Comparison of ENCODE assay signal across 18 cellular contexts in the genomic region with DNA sequence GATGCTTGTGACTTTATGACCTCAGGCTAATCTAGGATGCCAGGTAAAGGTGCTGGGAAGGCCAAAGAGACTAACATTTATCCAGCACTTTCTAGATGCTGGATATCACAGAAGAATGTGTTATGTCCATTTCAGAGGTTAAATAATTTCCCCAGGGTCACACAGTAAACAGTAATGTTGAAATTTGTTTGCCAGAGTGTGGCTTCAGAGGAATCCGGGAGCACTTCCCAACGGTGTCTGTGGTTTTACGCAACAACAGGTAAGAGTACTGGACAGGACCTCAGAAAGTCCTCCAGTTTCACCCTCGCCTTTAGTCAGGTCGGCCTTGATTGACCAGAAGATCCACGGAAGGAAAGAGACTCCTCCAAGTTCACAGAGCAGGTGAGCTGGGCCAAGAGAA. TPM values are rescaled to one million over a fixed set of nuclear protein-coding genes. Genes with fewer than 3 reads are reported as not detected.
DNase-seq lines count a peak whose midpoint lies in the region; ATAC-seq and TF ChIP-seq lines count a peak whose summit lies in the region.
"Had no signal": no experiment of that assay in that cellular context is flagged by ENCODE, and none has a peak within 500 bp of the region (broad histone marks: within the 10 kb centered on the region; RNA-seq: fewer than 3 reads in every experiment).

No MANE protein-coding gene starts in this region.

- no peak for TF ChIP-seq RAD21 in Ishikawa (IDR thresholded peaks at IDR 0.05; ENCODE audit: low read depth)

- peak overlapping the region; percentile 48 to 66 for H3K4me3 Mint-ChIP-seq in CD14-positive monocyte
- peak overlapping the region; percentile 16 for H3K4me3 Mint-ChIP-seq in memory B cell
- no peak overlapping the region for H3K4me3 Mint-ChIP-seq in activated CD4-positive, alpha-beta memory T cell treated with anti-CD3 and anti-CD28 coated beads for 36 hours
- no peak overlapping the region for H3K4me3 Mint-ChIP-seq in activated CD4-positive, alpha-beta T cell treated with anti-CD3 and anti-CD28 coated beads, Interleukin-2, amount 10 ng/mL, durations not matched to agents 24 days and 14 days

- POLR2A ChIA-PET in activated CD4-positive, alpha-beta memory T cell treated with anti-CD3 and anti-CD28 coated beads for 36 hours (lab: Charles Lee) = no interaction called here

- intact Hi-C loops in CD14-positive monocyte (cut with micrococcal nuclease) = loop anchor here in 1 of 2 donors (10.0 kb wide), 1 partner anchor 49 kb away; no protein-coding TSS in a partner anchor
- intact Hi-C loops in activated CD4-positive, alpha-beta memory T cell treated with anti-CD3 and anti-CD28 coated beads for 36 hours (cut with micrococcal nuclease) = no loop called here
- intact Hi-C loops in activated CD4-positive, alpha-beta T cell treated with anti-CD3 and anti-CD28 coated beads, Interleukin-2, amount 10 ng/mL, durations not matched to agents 24 days and 14 days (cut with micrococcal nuclease) = loop anchor here (10.0 kb wide), 1 partner anchor 171 kb away; no protein-coding TSS in a partner anchor

- H3K27me3 Mint-ChIP-seq in CD14-positive monocyte (ENCODE audit: low read depth in 3 of 3) = peaks cover 0 to 7% (median 4%) of the 10 kb centered on the region in 3 donors
- peaks cover 11% of the 10 kb centered on the region for H3K27me3 Mint-ChIP-seq in memory B cell
- H3K27me3 Mint-ChIP-seq in activated CD4-positive, alpha-beta memory T cell treated with anti-CD3 and anti-CD28 coated beads for 36 hours = peaks cover 26% of the 10 kb centered on the region
- H3K27me3 Mint-ChIP-seq in activated CD4-positive, alpha-beta T cell treated with anti-CD3 and anti-CD28 coated beads, Interleukin-2, amount 10 ng/mL, durations not matched to agents 24 days and 14 days = peaks cover 24% of the 10 kb centered on the region

- H3K36me3 Mint-ChIP-seq in CD14-positive monocyte = peaks cover 3 to 6% of the 10 kb centered on the region in 2 donors
- H3K36me3 Mint-ChIP-seq in memory B cell = no peaks in the 10 kb centered on the region
- H3K36me3 Mint-ChIP-seq in activated CD4-positive, alpha-beta memory T cell treated with anti-CD3 and anti-CD28 coated beads for 36 hours = no peaks in the 10 kb centered on the region
- no peaks in the 10 kb centered on the region for H3K36me3 Mint-ChIP-seq in activated CD4-positive, alpha-beta T cell treated with anti-CD3 and anti-CD28 coated beads, Interleukin-2, amount 10 ng/mL, durations not matched to agents 24 days and 14 days (ENCODE audit: low read depth)

- H3K9me3 Mint-ChIP-seq in CD14-positive monocyte (no peaks in the 10 kb centered on the region), memory B cell (no peaks in the 10 kb centered on the region)
- H3K9me3 Mint-ChIP-seq in activated CD4-positive, alpha-beta memory T cell treated with anti-CD3 and anti-CD28 coated beads for 36 hours = no peaks in the 10 kb centered on the region
- H3K9me3 Mint-ChIP-seq in activated CD4-positive, alpha-beta T cell treated with anti-CD3 and anti-CD28 coated beads, Interleukin-2, amount 10 ng/mL, durations not matched to agents 24 days and 14 days = no peaks in the 10 kb centered on the region
- H3K9me3 Mint-ChIP-seq: activated T-cell treated with anti-CD3 and anti-CD28 coated beads, Interleukin-2, amount 50 U/mL, for 72 hours had no signal

- no peak for DNase-seq in CD14-positive monocyte (ENCODE audit: low spot score)
- DNase-seq in memory B cell (ENCODE audit: low spot score in 2 of 2) = no peak
- no peak for DNase-seq in activated CD4-positive, alpha-beta memory T cell treated with anti-CD3 and anti-CD28 coated beads for 36 hours
- DNase-seq in activated CD4-positive, alpha-beta T cell treated with anti-CD3 and anti-CD28 coated beads, Interleukin-2, amount 10 ng/mL, durations not matched to agents 24 days and 14 days = no peak
- DNase-seq: activated CD4-positive, alpha-beta T cell treated with anti-CD3 and anti-CD28 coated beads, Interleukin-2, amount 50 U/mL, for 1 hour; activated T-cell treated with anti-CD3 and anti-CD28 coated beads, Interleukin-2, amount 50 U/mL, for 72 hours; AML-193; cortex of kidney; DMS153; esophagus squamous epithelium; KG1; left colon; NCI-H1417; NCI-H226 had no signal

- H3K27ac ChIP-seq in cingulate gyrus (ENCODE audit: low read depth, low read length) = peak overlapping the region; percentile 13

- H3K4me1 Mint-ChIP-seq in CD14-positive monocyte = peaks cover 46% of the 10 kb centered on the region
- H3K4me1 Mint-ChIP-seq in memory B cell = peaks cover 2% of the 10 kb centered on the region
- no peaks in the 10 kb centered on the region for H3K4me1 Mint-ChIP-seq in activated CD4-positive, alpha-beta memory T cell treated with anti-CD3 and anti-CD28 coated beads for 36 hours (ENCODE audit: low read depth)
- no peaks in the 10 kb centered on the region for H3K4me1 Mint-ChIP-seq in activated CD4-positive, alpha-beta T cell treated with anti-CD3 and anti-CD28 coated beads, Interleukin-2, amount 10 ng/mL, durations not matched to agents 24 days and 14 days

- CTCF ChIA-PET in activated CD4-positive, alpha-beta memory T cell treated with anti-CD3 and anti-CD28 coated beads for 36 hours (lab: Charles Lee) = no interaction called here

- TF ChIP-seq EP300 in Ishikawa (IDR thresholded peaks at IDR 0.05; ENCODE audit: borderline replicate concordance) = no peak

- H3K27ac Mint-ChIP-seq in CD14-positive monocyte (peak overlapping the region in 2 of 7 donors; percentile 40 to 66), memory B cell (no peak overlapping the region)
- no peak overlapping the region for H3K27ac Mint-ChIP-seq in activated CD4-positive, alpha-beta memory T cell treated with anti-CD3 and anti-CD28 coated beads for 36 hours
- no peak overlapping the region for H3K27ac Mint-ChIP-seq in activated CD4-positive, alpha-beta T cell treated with anti-CD3 and anti-CD28 coated beads, Interleukin-2, amount 10 ng/mL, durations not matched to agents 24 days and 14 days
- H3K27ac Mint-ChIP-seq: activated T-cell treated with anti-CD3 and anti-CD28 coated beads, Interleukin-2, amount 50 U/mL, for 72 hours had no signal

- no peak for ATAC-seq in memory B cell (ENCODE audit: low read depth)
- ATAC-seq in esophagus mucosa = no peak
- no peak for ATAC-seq in GM21526 (IDR thresholded peaks at IDR 0.05; ENCODE audit: low FRiP score, unreplicated experiment)
- ATAC-seq: activated T-cell treated with anti-CD3 and anti-CD28 coated beads, Interleukin-2, amount 50 U/mL, for 72 hours; left colon had no signal

- no peak for TF ChIP-seq CTCF in CD14-positive monocyte (IDR thresholded peaks at IDR 0.05)

TF ChIP-seq in Ishikawa, 13 proteins besides CTCF, POLR2A, EP300 and RAD21:
- TF ChIP-seq, protein P1, sequence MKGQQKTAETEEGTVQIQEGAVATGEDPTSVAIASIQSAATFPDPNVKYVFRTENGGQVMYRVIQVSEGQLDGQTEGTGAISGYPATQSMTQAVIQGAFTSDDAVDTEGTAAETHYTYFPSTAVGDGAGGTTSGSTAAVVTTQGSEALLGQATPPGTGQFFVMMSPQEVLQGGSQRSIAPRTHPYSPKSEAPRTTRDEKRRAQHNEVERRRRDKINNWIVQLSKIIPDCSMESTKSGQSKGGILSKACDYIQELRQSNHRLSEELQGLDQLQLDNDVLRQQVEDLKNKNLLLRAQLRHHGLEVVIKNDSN (IDR thresholded peaks at IDR 0.05) = no peak
- TF ChIP-seq CEBPB (IDR thresholded peaks at IDR 0.05) = 0 out of 2 replicates have a peak, but pooled peaks have one; percentile 20
- no peak for TF ChIP-seq TAF1 (IDR thresholded peaks at IDR 0.05; ENCODE audit: low read depth)

RNA-seq across cellular contexts. Expression of gene SHTN1, which starts 1.7 kb away (rescaled TPM):
- 10 to 100 TPM; 14.4 to 14.9 TPM for polyA plus RNA-seq in CD14-positive monocyte
- total RNA-seq in activated CD4-positive, alpha-beta memory T cell treated with anti-CD3 and anti-CD28 coated beads for 36 hours = under 1 TPM; 0.29 to 0.53 TPM
- total RNA-seq in esophagus mucosa = 23.9 TPM
- 0.05 and 0.07 TPM in 2 replicates for total RNA-seq in activated CD4-positive, alpha-beta T cell treated with anti-CD3 and anti-CD28 coated beads, Interleukin-2, amount 10 ng/mL, durations not matched to agents 24 days and 14 days

Comparison
In these comparisons a context has a peak if more than half of its experiments do, and no peak if none do; other contexts are left out.
1. H3K4me3 Mint-ChIP-seq: peak in CD14-positive monocyte (2 of 2) and memory B cell (single experiment); none in activated CD4-positive, alpha-beta memory T cell treated with anti-CD3 and anti-CD28 coated beads for 36 hours (single experiment) and activated CD4-positive, alpha-beta T cell treated with anti-CD3 and anti-CD28 coated beads, Interleukin-2, amount 10 ng/mL, durations not matched to agents 24 days and 14 days (single experiment).
2. RNA of gene SHTN1, which starts 1.7 kb away (total RNA-seq): 23.9 TPM in esophagus mucosa (single experiment); 0.29 to 0.53 TPM in activated CD4-positive, alpha-beta memory T cell treated with anti-CD3 and anti-CD28 coated beads for 36 hours and 0.05 to 0.07 TPM in activated CD4-positive, alpha-beta T cell treated with anti-CD3 and anti-CD28 coated beads, Interleukin-2, amount 10 ng/mL, durations not matched to agents 24 days and 14 days; every median in the first group is over 10 times any median in the second.